In genomic region chr11:96761451-96761850, GRCh38 we compare ENCODE assay signal across 22 cellular contexts.
DNase-seq lines count a peak whose midpoint lies in the region; ATAC-seq, FAIRE-seq and TF ChIP-seq lines count a peak whose summit lies in the region.
"Had no signal": no experiment of that assay in that cellular context is flagged by ENCODE, and none has a peak within 500 bp of the region (broad histone marks: within the 10 kb centered on the region; RNA-seq: fewer than 3 reads in every experiment).

No MANE protein-coding gene starts in this region.

- peaks cover 31% of the 10 kb centered on the region for H3K4me1 ChIP-seq in mammary epithelial cell (ENCODE audit: insufficient read depth, low read length)
- H3K4me1 ChIP-seq in smooth muscle cell (ENCODE audit: low read depth), result no peaks in the 10 kb centered on the region
- no peaks in the 10 kb centered on the region for H3K4me1 ChIP-seq in HepG2 (ENCODE audit: insufficient read depth, low read length)
- H3K4me1 ChIP-seq: BLaER1, Caco-2, HAP-1 had no signal

- H3K36me3 ChIP-seq in mammary epithelial cell (ENCODE audit: insufficient read depth, low read length) (no peaks in the 10 kb centered on the region), smooth muscle cell (ENCODE audit: low read depth) (no peaks in the 10 kb centered on the region), HepG2 (replicated peaks in 1 of 2; ENCODE audit: control insufficient read depth in 1 of 2, insufficient read depth in 2 of 2, low read length in 2 of 2) (no peaks in the 10 kb centered on the region)
- H3K36me3 ChIP-seq: BLaER1, HAP-1 had no signal

- H3K36me3 Mint-ChIP-seq in MCF 10A (ENCODE audit: insufficient read depth, unreplicated experiment), result peaks cover 6% of the 10 kb centered on the region
- H3K36me3 Mint-ChIP-seq: CD4-positive, CD25-positive, alpha-beta regulatory T cell; CD8-positive, alpha-beta T cell had no signal

- H3K27me3 Mint-ChIP-seq in MCF 10A (ENCODE audit: insufficient read depth, unreplicated experiment), result peaks cover 24% of the 10 kb centered on the region
- H3K27me3 Mint-ChIP-seq: B cell; CD4-positive, CD25-positive, alpha-beta regulatory T cell had no signal

- H3K79me2 ChIP-seq in mammary epithelial cell (ENCODE audit: insufficient read depth, low read length) (no peaks in the 10 kb centered on the region), smooth muscle cell (ENCODE audit: low read depth) (no peaks in the 10 kb centered on the region), HepG2 (ENCODE audit: insufficient read depth, low read length) (no peaks in the 10 kb centered on the region)

- H3K27ac Mint-ChIP-seq in MCF 10A (ENCODE audit: low read depth, unreplicated experiment), result no peak overlapping the region
- H3K27ac Mint-ChIP-seq: B cell; CD8-positive, alpha-beta T cell; HFFc6 had no signal

- no peaks in the 10 kb centered on the region for H3F3A ChIP-seq in smooth muscle cell (ENCODE audit: low read depth)

- no peak overlapping the region for H3K4me3 Mint-ChIP-seq in MCF 10A (ENCODE audit: unreplicated experiment)
- H3K4me3 Mint-ChIP-seq: B cell; CD8-positive, alpha-beta T cell; HFFc6 had no signal

- TF ChIP-seq EP300 in HepG2 (IDR thresholded peaks at IDR 0.05; ENCODE audit: low read depth in 2 of 2, low read length in 2 of 2), result no peak
- no peak for TF ChIP-seq EP300 in HepG2 (CRISPR knock-in tag; IDR thresholded peaks at IDR 0.05; ENCODE audit: borderline replicate concordance)

- H3K4me3 ChIP-seq in mammary epithelial cell (replicated peaks in 1 of 3; ENCODE audit: insufficient read depth in 1 of 3, low read depth in 2 of 3, low read length in 3 of 3), result no peak overlapping the region
- no peak overlapping the region for H3K4me3 ChIP-seq in smooth muscle cell
- no peak overlapping the region for H3K4me3 ChIP-seq in HepG2 (replicated peaks in 1 of 3; ENCODE audit: insufficient read depth in 1 of 3, low read depth in 2 of 3, low read length in 3 of 3)
- H3K4me3 ChIP-seq: BLaER1, HAP-1 had no signal

- H3K9me3 Mint-ChIP-seq in MCF 10A (ENCODE audit: unreplicated experiment), result no peaks in the 10 kb centered on the region
- H3K9me3 Mint-ChIP-seq: HFFc6 had no signal

- in situ Hi-C loops in mammary epithelial cell (cut with MboI; ENCODE audit: low sequenced_read_pairs in 2 of 2), result no loop called here
- in situ Hi-C loops in HepG2 (cut with HindIII; ENCODE audit: extremely low pct_ligation_motif_present, low pct_unique_long_range_greater_than_20kb), result no loop called here

- WGBS in mammary epithelial cell (ENCODE audit: low coverage, missing lambda C conversion rate), result 11% methylated on average over 1 of the region's 1 CpG
- 61% methylated on average over 1 of the region's 1 CpG for WGBS in smooth muscle cell (ENCODE audit: low lambda C conversion rate)
- 2% methylated on average over 1 of the region's 1 CpG for WGBS in HepG2 (ENCODE audit: low lambda C conversion rate)

- intact Hi-C loops in mammary epithelial cell (cut with micrococcal nuclease) (no loop called here), MCF 10A (cut with micrococcal nuclease) (no loop called here), HepG2 (cut with micrococcal nuclease; ENCODE audit: unreplicated experiment) (no loop called here)

- TF ChIP-seq POLR2A in HepG2 (IDR thresholded peaks at IDR 0.05; ENCODE audit: insufficient read depth in 1 of 2, low read depth in 2 of 2, low read length in 2 of 2), result no peak

- H3K4me1 Mint-ChIP-seq in MCF 10A (ENCODE audit: insufficient read depth, unreplicated experiment), result no peaks in the 10 kb centered on the region
- H3K4me1 Mint-ChIP-seq: B cell; CD4-positive, CD25-positive, alpha-beta regulatory T cell had no signal

- CTCF ChIA-PET in mammary epithelial cell (lab: Charles Lee; ENCODE audit: low non-redundant PET) (no interaction called here), MCF 10A (lab: Yijun Ruan, JAX) (no interaction called here), HepG2 (lab: Yijun Ruan, JAX; ENCODE audit: low intra/inter-chr PET ratio, low total read pairs) (no interaction called here)

- TF ChIP-seq CTCF in mammary epithelial cell (conservative IDR thresholded peaks at IDR 0.05 in 1 of 2, IDR thresholded peaks at IDR 0.05 in 1 of 2; ENCODE audit: extremely low read depth in 1 of 2, insufficient read depth in 1 of 2, low read depth in 1 of 2, low read length in 2 of 2) (no peak), MCF 10A (IDR thresholded peaks at IDR 0.05; ENCODE audit: unreplicated experiment) (no peak), smooth muscle cell (IDR thresholded peaks at IDR 0.05; ENCODE audit: borderline replicate concordance, insufficient read depth, poor library complexity, severe bottlenecking) (no peak), HepG2 (CRISPR knock-in tag; IDR thresholded peaks at IDR 0.05) (no peak)

- FAIRE-seq in HepG2 (lab: Jason Lieb, UNC), result no peak
- FAIRE-seq: A204.1, G401.6, GM12892, H54 had no signal

- H3K9me3 ChIP-seq in mammary epithelial cell (replicated peaks; ENCODE audit: insufficient read depth, low read length) (no peaks in the 10 kb centered on the region), smooth muscle cell (replicated peaks; ENCODE audit: low read depth) (no peaks in the 10 kb centered on the region), HepG2 (ENCODE audit: low read length) (no peaks in the 10 kb centered on the region)
- H3K9me3 ChIP-seq: BLaER1, Caco-2, HAP-1 had no signal

- DNase-seq in mammary epithelial cell (peak; percentile 69), MCF 10A (ENCODE audit: unreplicated experiment) (no peak), epithelial cell of prostate (ENCODE audit: low read depth, low spot score) (no peak), smooth muscle cell (lab: John Stamatoyannopoulos, UW; ENCODE audit: unreplicated experiment) (no peak), HepG2 (ENCODE audit: low spot score) (no peak), activated gamma-delta T cell (lab: John Stamatoyannopoulos, UW) (no peak)
- DNase-seq: Caco-2; CD4-positive, CD25-positive, alpha-beta regulatory T cell; CD8-positive, alpha-beta T cell; DMS153; DND-41; GOT3; HFFc6 had no signal

- H3K27me3 ChIP-seq in mammary epithelial cell (ENCODE audit: insufficient read depth, low read length), result no peaks in the 10 kb centered on the region
- H3K27me3 ChIP-seq in smooth muscle cell (ENCODE audit: low read depth), result no peaks in the 10 kb centered on the region
- H3K27me3 ChIP-seq in HepG2 (ENCODE audit: control insufficient read depth in 1 of 2, insufficient read depth in 2 of 2, low read length in 2 of 2), result no peaks in the 10 kb centered on the region
- H3K27me3 ChIP-seq: BLaER1 had no signal

- ATAC-seq in HepG2, result no peak
- ATAC-seq: CD8-positive, alpha-beta T cell had no signal

- H3K9ac ChIP-seq in mammary epithelial cell (ENCODE audit: insufficient read depth, low read length) (no peak overlapping the region), smooth muscle cell (ENCODE audit: low read depth) (no peak overlapping the region), HepG2 (ENCODE audit: insufficient read depth, low read depth, low read length) (no peak overlapping the region)
- H3K9ac ChIP-seq: BLaER1 had no signal

- H2AFZ ChIP-seq in mammary epithelial cell (ENCODE audit: low read depth, low read length) (no peak overlapping the region), smooth muscle cell (ENCODE audit: low read depth) (no peak overlapping the region), HepG2 (ENCODE audit: low read length) (no peak overlapping the region)

- H4K20me1 ChIP-seq in mammary epithelial cell (ENCODE audit: insufficient read depth, low read length) (no peaks in the 10 kb centered on the region), smooth muscle cell (ENCODE audit: low read depth) (no peaks in the 10 kb centered on the region), HepG2 (ENCODE audit: insufficient read depth, low read length) (no peaks in the 10 kb centered on the region)
- H4K20me1 ChIP-seq: BLaER1 had no signal

- H3K4me2 ChIP-seq in mammary epithelial cell (ENCODE audit: insufficient read depth, low read depth, low read length), result peak overlapping the region; percentile 61
- H3K4me2 ChIP-seq in smooth muscle cell, result no peak overlapping the region
- H3K4me2 ChIP-seq in HepG2 (ENCODE audit: low read depth, low read length), result no peak overlapping the region
- H3K4me2 ChIP-seq: BLaER1 had no signal

- H3K27ac ChIP-seq in mammary epithelial cell (ENCODE audit: insufficient read depth, low read depth, low read length) (peak overlapping the region; percentile 66), epithelial cell of prostate (peak overlapping the region; percentile 72), smooth muscle cell (ENCODE audit: low read depth) (peak overlapping the region; percentile 54), HepG2 (ENCODE audit: extremely low read length, insufficient read depth, low read length) (no peak overlapping the region)
- H3K27ac ChIP-seq: 22Rv1, BLaER1, C4-2B had no signal

- POLR2A ChIA-PET in MCF 10A (lab: Yijun Ruan, JAX) (no interaction called here), HepG2 (lab: Yijun Ruan, JAX) (no interaction called here)

- BruUV-seq in mammary epithelial cell (replicated peaks; lab: Mats Ljungman, UMichigan) (no TSS peak), MCF 10A (replicated peaks; lab: Mats Ljungman, UMichigan) (no TSS peak), HepG2 (replicated peaks; lab: Mats Ljungman, UMichigan) (no TSS peak)

- dilution Hi-C loops in mammary epithelial cell (cut with HindIII; ENCODE audit: low sequenced_read_pairs), result no loop called here

- TF ChIP-seq RAD21 in HepG2 (CRISPR knock-in tag; IDR thresholded peaks at IDR 0.05), result no peak

TF ChIP-seq in HepG2, 621 proteins besides CTCF, POLR2A, EP300 and RAD21:
- TF ChIP-seq RBM22 (optimal IDR thresholded peaks at IDR 0.05; ENCODE audit: low read length), result no peak
- no peak for TF ChIP-seq ZNF614 (CRISPR knock-in tag; IDR thresholded peaks at IDR 0.05; ENCODE audit: borderline replicate concordance)
- TF ChIP-seq ZNF678 (CRISPR knock-in tag; IDR thresholded peaks at IDR 0.05), result no peak
- TF ChIP-seq SMC3 (IDR thresholded peaks at IDR 0.05; ENCODE audit: low read length), result no peak
- TF ChIP-seq REPIN1 (CRISPR knock-in tag; IDR thresholded peaks at IDR 0.05; ENCODE audit: borderline replicate concordance, low read depth), result no peak
- no peak for TF ChIP-seq ZFP41 (CRISPR knock-in tag; IDR thresholded peaks at IDR 0.05; ENCODE audit: borderline replicate concordance)
